Comparison of ENCODE assay signal across 27 cellular contexts in the genomic region with DNA sequence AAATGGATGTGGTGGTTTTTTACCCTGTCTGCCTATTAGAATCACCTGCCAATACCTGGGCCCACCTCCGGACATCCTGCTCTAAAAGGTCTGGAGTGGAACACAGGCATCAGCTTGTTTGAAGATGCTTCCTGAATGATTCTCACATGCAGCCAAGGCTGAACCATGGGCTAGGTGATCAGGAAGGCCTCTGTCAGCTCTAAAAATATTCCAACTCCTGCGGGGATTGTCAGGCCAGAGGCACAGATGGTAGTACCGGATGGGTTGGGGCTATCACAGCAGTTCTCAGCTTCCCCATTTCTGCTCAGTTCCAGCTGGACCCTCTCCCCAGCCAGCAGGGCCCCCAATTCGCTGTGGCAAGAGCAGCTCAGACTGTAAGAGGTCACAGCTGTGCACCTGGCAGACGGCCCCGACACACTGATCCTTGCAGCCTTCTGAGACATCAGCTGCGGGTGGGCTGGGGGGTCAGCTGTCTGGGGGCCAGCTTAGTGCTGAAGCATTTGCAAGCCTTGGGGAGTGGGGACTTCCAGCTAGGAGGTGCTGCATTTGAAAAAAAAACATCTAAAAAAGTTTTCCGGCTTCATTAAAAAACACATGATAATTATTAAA. TPM values are rescaled to one million over a fixed set of nuclear protein-coding genes. Genes with fewer than 3 reads are reported as not detected.
A peak's percentile ranks its signal among the peaks of the same experiment; 100 is the strongest.
DNase-seq lines count a peak whose midpoint lies in the region; ATAC-seq and TF ChIP-seq lines count a peak whose summit lies in the region.
"Had no signal": no experiment of that assay in that cellular context is flagged by ENCODE, and none has a peak within 500 bp of the region (broad histone marks: within the 10 kb centered on the region; RNA-seq: fewer than 3 reads in every experiment).

No MANE protein-coding gene starts in this region.

- no peak overlapping the region for H3K9ac ChIP-seq in Karpas-422 (ENCODE audit: low read length)
- H3K9ac ChIP-seq: KMS-11 had no signal

- no peak for TF ChIP-seq POLR2A in GM18505 (IDR thresholded peaks at IDR 0.05; ENCODE audit: borderline replicate concordance, extremely low read depth, insufficient read depth, insufficient read length)

- no peaks in the 10 kb centered on the region for H4K20me1 ChIP-seq in Karpas-422 (ENCODE audit: insufficient read depth, low read depth, low read length)

- H2AFZ ChIP-seq in Karpas-422 (ENCODE audit: low read length): no peak overlapping the region

- peak; percentile 38 for DNase-seq in H7
- DNase-seq in NCI-H2171 (lab: John Stamatoyannopoulos, UW): peak; percentile 74
- peak; percentile 77 for DNase-seq in WERI-Rb-1
- peak; percentile 19 for DNase-seq in left kidney (ENCODE audit: low read depth, low spot score)
- no peak for DNase-seq in NCI-H446 treated with DMSO at 0.1 percent for 48 hours (lab: John Stamatoyannopoulos, UW)
- no peak for DNase-seq in Karpas-422
- DNase-seq: activated CD4-positive, alpha-beta T cell treated with anti-CD3 and anti-CD28 coated beads, Interleukin-2, amount 50 U/mL, for 1 hour; activated effector memory CD4-positive, alpha-beta T cell treated with Interleukin-2 at 50 U/mL for 16 hours; activated naive CD8-positive, alpha-beta T cell treated with anti-CD3 and anti-CD28 coated beads for 36 hours; activated T-cell treated with anti-CD3 and anti-CD28 coated beads, Interleukin-2, amount 50 U/mL, for 1 hour; anterior cingulate cortex; DND-41; hippocampal formation; mesenchymal stem cell; NCI-H1436 treated with DMSO at 0.1 percent for 48 hours; NCI-H526 treated with DMSO at 0.1 percent for 48 hours; ovary; stimulated activated CD4-positive, alpha-beta T cell treated with anti-CD3 and anti-CD28 coated beads, Interleukin-1b, Interleukin-23, amount 100 ng/mL, for 48 hours; stimulated activated naive CD4-positive, alpha-beta T cell treated with Interleukin-2 at 50 U/mL for 16 hours; upper lobe of right lung had no signal

- ATAC-seq in GM18505 (IDR thresholded peaks at IDR 0.05; ENCODE audit: unreplicated experiment): no peak
- ATAC-seq: gastroesophageal sphincter, upper lobe of right lung had no signal

- H3K9me3 ChIP-seq in WERI-Rb-1 (ENCODE audit: severe bottlenecking) (no peaks in the 10 kb centered on the region), Karpas-422 (ENCODE audit: low read length) (no peaks in the 10 kb centered on the region)
- H3K9me3 ChIP-seq: breast epithelium, ovary, right atrium auricular region, upper lobe of right lung had no signal

- no peaks in the 10 kb centered on the region for H3K4me1 ChIP-seq in Karpas-422 (ENCODE audit: low read length)
- H3K4me1 ChIP-seq: breast epithelium, gastroesophageal sphincter, right atrium auricular region, upper lobe of right lung had no signal

- H3K27me3 ChIP-seq in H7 (ENCODE audit: control insufficient read depth, insufficient read depth, low read length) (no peaks in the 10 kb centered on the region), WERI-Rb-1 (ENCODE audit: insufficient read depth, low read depth, severe bottlenecking) (no peaks in the 10 kb centered on the region), Karpas-422 (ENCODE audit: low read length) (no peaks in the 10 kb centered on the region)
- H3K27me3 ChIP-seq: breast epithelium, ovary, right atrium auricular region, upper lobe of right lung had no signal

- peak overlapping the region; percentile 53 for H3K27ac ChIP-seq in WERI-Rb-1
- no peak overlapping the region for H3K27ac ChIP-seq in Karpas-422 (ENCODE audit: low read length)
- H3K27ac ChIP-seq: breast epithelium, C4-2B, gastroesophageal sphincter, KMS-11, ovary, right atrium auricular region, upper lobe of right lung had no signal

- no peak for TF ChIP-seq CTCF in WERI-Rb-1 (IDR thresholded peaks at IDR 0.05; ENCODE audit: low read depth, low read length)

- no peaks in the 10 kb centered on the region for H3K9me2 ChIP-seq in Karpas-422 (replicated peaks; ENCODE audit: insufficient read depth, low read length)

- H3K4me3 ChIP-seq in H7 (ENCODE audit: insufficient read depth, low read depth, low read length) (no peak overlapping the region), WERI-Rb-1 (ENCODE audit: low read depth, low read length) (no peak overlapping the region), Karpas-422 (ENCODE audit: low read length) (no peak overlapping the region)
- H3K4me3 ChIP-seq: breast epithelium, gastroesophageal sphincter, ovary, right atrium auricular region, smooth muscle cell, upper lobe of right lung had no signal

- H3K36me3 ChIP-seq in H7 (replicated peaks; ENCODE audit: control insufficient read depth, insufficient read depth, low read length) (no peaks in the 10 kb centered on the region), WERI-Rb-1 (no peaks in the 10 kb centered on the region), Karpas-422 (ENCODE audit: insufficient read depth, low read length) (no peaks in the 10 kb centered on the region)
- H3K36me3 ChIP-seq: breast epithelium, gastroesophageal sphincter, ovary, right atrium auricular region, upper lobe of right lung had no signal

- H3K79me2 ChIP-seq in Karpas-422 (ENCODE audit: low read length): no peaks in the 10 kb centered on the region

- no peak overlapping the region for H3K4me2 ChIP-seq in Karpas-422 (ENCODE audit: low read depth, low read length, poor library complexity, severe bottlenecking)
- H3K4me2 ChIP-seq: KMS-11, smooth muscle cell had no signal

RNA-seq across cellular contexts. Expression of a gene that starts 43.6 kb away (rescaled TPM):
- 9.9 and 10.7 TPM in 2 replicates for total RNA-seq in H7 (2014; rRNA removed; shearing (Covaris generic))
- total RNA-seq in Karpas-422 (2014; rRNA removed; shearing (Covaris generic); ENCODE audit: low replicate concordance): not detected in 2 replicates

Comparison
In these comparisons a context has a peak if more than half of its experiments do, and no peak if none do; other contexts are left out.
1. DNase-seq: peak in H7 (single experiment), NCI-H2171 (single experiment), WERI-Rb-1 (single experiment) and left kidney (single experiment); none in NCI-H446 treated with DMSO at 0.1 percent for 48 hours (single experiment) and Karpas-422 (single experiment).
2. RNA of a gene that starts 43.6 kb away (total RNA-seq): 9.9 to 10.7 TPM in H7; not detected in Karpas-422; every median in the first group is over 10 times any median in the second.